In genomic region chr7:12136545-12136944, GRCh38 we compare ENCODE assay signal across 26 cellular contexts.
DNase-seq lines count a peak whose midpoint lies in the region; ATAC-seq, FAIRE-seq and TF ChIP-seq lines count a peak whose summit lies in the region.
"Had no signal": no experiment of that assay in that cellular context is flagged by ENCODE, and none has a peak within 500 bp of the region (broad histone marks: within the 10 kb centered on the region; RNA-seq: fewer than 3 reads in every experiment).

No MANE protein-coding gene starts in this region.

- ATAC-seq in HepG2 = no peak
- no peak for ATAC-seq in right lobe of liver
- ATAC-seq in Panc1 = no peak
- ATAC-seq in activated T-cell treated with anti-CD3 and anti-CD28 coated beads, Interleukin-2, amount 50 U/mL, for 4 hours = no peak
- no peak for ATAC-seq in HG03135 (IDR thresholded peaks at IDR 0.05; ENCODE audit: unreplicated experiment)

- H3K27ac ChIP-seq in HepG2 (ENCODE audit: extremely low read length, insufficient read depth, low read length) = no peak overlapping the region
- H3K27ac ChIP-seq in right lobe of liver = no peak overlapping the region
- peak overlapping the region; percentile 77 for H3K27ac ChIP-seq in Panc1 (ENCODE audit: low read length)
- H3K27ac ChIP-seq in endothelial cell of umbilical vein (ENCODE audit: insufficient read depth, low read depth, low read length) = no peak overlapping the region
- peak overlapping the region; percentile 64 for H3K27ac ChIP-seq in smooth muscle cell (ENCODE audit: low read depth)
- H3K27ac ChIP-seq: 22Rv1, BLaER1 had no signal

- H3K9ac ChIP-seq in HepG2 (ENCODE audit: insufficient read depth, low read depth, low read length) (no peak overlapping the region), endothelial cell of umbilical vein (replicated peaks; ENCODE audit: extremely low read depth, insufficient read depth, low read length) (no peak overlapping the region), smooth muscle cell (ENCODE audit: low read depth) (no peak overlapping the region)
- H3K9ac ChIP-seq: BLaER1 had no signal

- dilution Hi-C loops in endothelial cell of umbilical vein (cut with MboI; ENCODE audit: extremely low pct_ligation_motif_present, low sequenced_read_pairs) = no loop called here

- TF ChIP-seq CTCF in HepG2 (CRISPR knock-in tag; IDR thresholded peaks at IDR 0.05) (no peak), right lobe of liver (IDR thresholded peaks at IDR 0.05) (no peak), Panc1 (IDR thresholded peaks at IDR 0.05) (no peak), endothelial cell of umbilical vein (IDR thresholded peaks at IDR 0.05; ENCODE audit: extremely low read depth in 1 of 2, insufficient read depth in 1 of 2, low read depth in 1 of 2, low read length in 2 of 2) (no peak), smooth muscle cell (IDR thresholded peaks at IDR 0.05; ENCODE audit: borderline replicate concordance, insufficient read depth, poor library complexity, severe bottlenecking) (no peak)

- POLR2A ChIA-PET in HepG2 (lab: Yijun Ruan, JAX) (no interaction called here), Panc1 (lab: Charles Lee) (no interaction called here), endothelial cell of umbilical vein (lab: Charles Lee) (no interaction called here)

- H3K4me1 ChIP-seq in HepG2 (ENCODE audit: insufficient read depth, low read length) (no peaks in the 10 kb centered on the region), right lobe of liver (no peaks in the 10 kb centered on the region), Panc1 (ENCODE audit: control insufficient read depth, insufficient read depth, low read length) (peaks cover 10% of the 10 kb centered on the region), endothelial cell of umbilical vein (ENCODE audit: control insufficient read depth, extremely low read depth, insufficient read depth, low read length) (no peaks in the 10 kb centered on the region), smooth muscle cell (ENCODE audit: low read depth) (no peaks in the 10 kb centered on the region)
- H3K4me1 ChIP-seq: BLaER1 had no signal

- DNase-seq in HepG2 (ENCODE audit: low spot score) (no peak), right lobe of liver (no peak), Panc1 (ENCODE audit: low read depth, low spot score) (no peak), endothelial cell of umbilical vein (ENCODE audit: low read depth, low spot score) (no peak), smooth muscle cell (lab: John Stamatoyannopoulos, UW; ENCODE audit: unreplicated experiment) (no peak), activated T-cell treated with anti-CD3 and anti-CD28 coated beads for 4 hours (no peak)
- no peak for DNase-seq in activated T-cell treated with anti-CD3 and anti-CD28 coated beads, Interleukin-2, amount 50 U/mL, for 4 hours
- DNase-seq: ACHN; BE2C; C1 segment of cervical spinal cord; CD4-positive, alpha-beta memory T cell; CD4-positive, CD25-positive, alpha-beta regulatory T cell; CD8-positive, alpha-beta memory T cell; COR-L47; DMS 273 treated with DMSO at 0.1 percent for 48 hours; DMS153; DMS79; DND-41; EL; GDM1 had no signal

- peaks cover 4% of the 10 kb centered on the region for H3K9me3 Mint-ChIP-seq in activated T-cell treated with anti-CD3 and anti-CD28 coated beads, Interleukin-2, amount 50 U/mL, for 4 hours

- no peak overlapping the region for H2AFZ ChIP-seq in HepG2 (ENCODE audit: low read length)
- no peak overlapping the region for H2AFZ ChIP-seq in endothelial cell of umbilical vein (ENCODE audit: low read depth, low read length)
- no peak overlapping the region for H2AFZ ChIP-seq in smooth muscle cell (ENCODE audit: low read depth)

- H3K27me3 Mint-ChIP-seq in activated T-cell treated with anti-CD3 and anti-CD28 coated beads, Interleukin-2, amount 50 U/mL, for 4 hours (ENCODE audit: low read depth) = peaks cover 6% of the 10 kb centered on the region

- H3K27me3 ChIP-seq in HepG2 (ENCODE audit: control insufficient read depth in 1 of 2, insufficient read depth in 2 of 2, low read length in 2 of 2) (no peaks in the 10 kb centered on the region), right lobe of liver (no peaks in the 10 kb centered on the region), Panc1 (ENCODE audit: control insufficient read depth, insufficient read depth, low read length) (no peaks in the 10 kb centered on the region), endothelial cell of umbilical vein (ENCODE audit: control insufficient read depth in 2 of 2, insufficient read depth in 2 of 2, low read length in 2 of 2) (no peaks in the 10 kb centered on the region), smooth muscle cell (ENCODE audit: low read depth) (no peaks in the 10 kb centered on the region)
- H3K27me3 ChIP-seq: BE2C, BLaER1 had no signal

- H3F3A ChIP-seq in smooth muscle cell (ENCODE audit: low read depth) = no peaks in the 10 kb centered on the region

- no peaks in the 10 kb centered on the region for H3K36me3 Mint-ChIP-seq in activated T-cell treated with anti-CD3 and anti-CD28 coated beads, Interleukin-2, amount 50 U/mL, for 4 hours (ENCODE audit: insufficient read depth)
- H3K36me3 Mint-ChIP-seq: CD14-positive monocyte; CD4-positive, alpha-beta memory T cell; CD4-positive, CD25-positive, alpha-beta regulatory T cell had no signal

- BruUV-seq in HepG2 (replicated peaks; lab: Mats Ljungman, UMichigan) (no TSS peak), Panc1 (replicated peaks; lab: Mats Ljungman, UMichigan) (no TSS peak), endothelial cell of umbilical vein (replicated peaks; lab: Mats Ljungman, UMichigan) (no TSS peak)

- FAIRE-seq in HepG2 (lab: Jason Lieb, UNC) (no peak), endothelial cell of umbilical vein (lab: Jason Lieb, UNC) (no peak)
- FAIRE-seq: GM12891, GM19239 had no signal

- H4K20me1 ChIP-seq in HepG2 (ENCODE audit: insufficient read depth, low read length) (no peaks in the 10 kb centered on the region), endothelial cell of umbilical vein (replicated peaks; ENCODE audit: control insufficient read depth, extremely low read depth, insufficient read depth, low read length) (no peaks in the 10 kb centered on the region), smooth muscle cell (ENCODE audit: low read depth) (no peaks in the 10 kb centered on the region)
- H4K20me1 ChIP-seq: BLaER1 had no signal

- TF ChIP-seq POLR2A in HepG2 (IDR thresholded peaks at IDR 0.05; ENCODE audit: insufficient read depth in 1 of 2, low read depth in 2 of 2, low read length in 2 of 2) = no peak
- TF ChIP-seq POLR2A in right lobe of liver (IDR thresholded peaks at IDR 0.05) = no peak
- TF ChIP-seq POLR2A in endothelial cell of umbilical vein (IDR thresholded peaks at IDR 0.05; ENCODE audit: low read depth, low read length) = no peak

- intact Hi-C loops in HepG2 (cut with micrococcal nuclease; ENCODE audit: unreplicated experiment) = no loop called here
- intact Hi-C loops in right lobe of liver (cut with DNase I) = no loop called here
- intact Hi-C loops in Panc1 (cut with micrococcal nuclease; ENCODE audit: unreplicated experiment) = no loop called here
- intact Hi-C loops in endothelial cell of umbilical vein (cut with micrococcal nuclease) = no loop called here

- TF ChIP-seq EP300 in HepG2 (IDR thresholded peaks at IDR 0.05; ENCODE audit: low read depth in 2 of 2, low read length in 2 of 2) (no peak), HepG2 (CRISPR knock-in tag; IDR thresholded peaks at IDR 0.05; ENCODE audit: borderline replicate concordance) (no peak)

- TF ChIP-seq RAD21 in HepG2 (CRISPR knock-in tag; IDR thresholded peaks at IDR 0.05) = no peak

- H3K36me3 ChIP-seq in HepG2 (replicated peaks in 1 of 2; ENCODE audit: control insufficient read depth in 1 of 2, insufficient read depth in 2 of 2, low read length in 2 of 2) (no peaks in the 10 kb centered on the region), right lobe of liver (no peaks in the 10 kb centered on the region), Panc1 (ENCODE audit: control insufficient read depth, insufficient read depth, low read length) (no peaks in the 10 kb centered on the region), endothelial cell of umbilical vein (ENCODE audit: control insufficient read depth in 2 of 2, extremely low read depth in 1 of 2, insufficient read depth in 2 of 2, low read length in 2 of 2) (no peaks in the 10 kb centered on the region), smooth muscle cell (ENCODE audit: low read depth) (no peaks in the 10 kb centered on the region)
- H3K36me3 ChIP-seq: BE2C, BLaER1 had no signal

- H3K9me3 ChIP-seq in HepG2 (ENCODE audit: low read length) = peaks cover 4% of the 10 kb centered on the region; the same call in 1 of the 2 replicates
- H3K9me3 ChIP-seq in right lobe of liver = no peaks in the 10 kb centered on the region
- H3K9me3 ChIP-seq in Panc1 (ENCODE audit: control insufficient read depth, insufficient read depth, low read depth, low read length) = peaks cover 12% of the 10 kb centered on the region; the same call in 1 of the 2 replicates
- no peaks in the 10 kb centered on the region for H3K9me3 ChIP-seq in endothelial cell of umbilical vein (replicated peaks; ENCODE audit: control insufficient read depth, insufficient read depth, low read length)
- no peaks in the 10 kb centered on the region for H3K9me3 ChIP-seq in smooth muscle cell (replicated peaks; ENCODE audit: low read depth)
- H3K9me3 ChIP-seq: BE2C, BLaER1 had no signal

- H3K4me1 Mint-ChIP-seq in activated T-cell treated with anti-CD3 and anti-CD28 coated beads, Interleukin-2, amount 50 U/mL, for 4 hours (ENCODE audit: low read depth) = peaks cover 4% of the 10 kb centered on the region
- H3K4me1 Mint-ChIP-seq: CD14-positive monocyte had no signal

- CTCF ChIA-PET in HepG2 (lab: Yijun Ruan, JAX; ENCODE audit: low intra/inter-chr PET ratio, low total read pairs) = no interaction called here
- CTCF ChIA-PET in Panc1 (lab: Charles Lee) = no interaction called here
- CTCF ChIA-PET in endothelial cell of umbilical vein (lab: Charles Lee) = interaction anchor here (1.1 kb wide), 1 partner anchor 11 kb away, joined by 3 read pairs; no protein-coding TSS in a partner anchor

- H3K4me2 ChIP-seq in HepG2 (ENCODE audit: low read depth, low read length) (no peak overlapping the region), endothelial cell of umbilical vein (ENCODE audit: insufficient read depth, low read length) (no peak overlapping the region), smooth muscle cell (no peak overlapping the region)
- H3K4me2 ChIP-seq: BLaER1 had no signal

- in situ Hi-C loops in HepG2 (cut with HindIII; ENCODE audit: extremely low pct_ligation_motif_present, low pct_unique_long_range_greater_than_20kb) = no loop called here
- in situ Hi-C loops in Panc1 (cut with HindIII; ENCODE audit: low pct_unique_long_range_greater_than_20kb, low sequenced_read_pairs) = no loop called here

- H3K4me3 ChIP-seq in HepG2 (replicated peaks in 1 of 3; ENCODE audit: insufficient read depth in 1 of 3, low read depth in 2 of 3, low read length in 3 of 3) (no peak overlapping the region), right lobe of liver (no peak overlapping the region), Panc1 (ENCODE audit: low read depth in 2 of 2, low read length in 2 of 2) (no peak overlapping the region), endothelial cell of umbilical vein (replicated peaks in 1 of 3; ENCODE audit: insufficient read depth in 1 of 3, low read depth in 1 of 3, low read length in 3 of 3) (no peak overlapping the region), smooth muscle cell (no peak overlapping the region)
- H3K4me3 ChIP-seq: BLaER1 had no signal

- H3K79me2 ChIP-seq in HepG2 (ENCODE audit: insufficient read depth, low read length) = no peaks in the 10 kb centered on the region
- H3K79me2 ChIP-seq in endothelial cell of umbilical vein (ENCODE audit: control insufficient read depth, insufficient read depth, low read length) = no peaks in the 10 kb centered on the region
- no peaks in the 10 kb centered on the region for H3K79me2 ChIP-seq in smooth muscle cell (ENCODE audit: low read depth)

- H3K4me3 Mint-ChIP-seq in activated T-cell treated with anti-CD3 and anti-CD28 coated beads, Interleukin-2, amount 50 U/mL, for 4 hours = no peak overlapping the region
- H3K4me3 Mint-ChIP-seq: CD14-positive monocyte; CD4-positive, alpha-beta memory T cell; CD4-positive, CD25-positive, alpha-beta regulatory T cell; CD8-positive, alpha-beta memory T cell had no signal

- no peaks in the 10 kb centered on the region for H3K9me1 ChIP-seq in endothelial cell of umbilical vein (replicated peaks; ENCODE audit: control insufficient read depth, extremely low read depth, insufficient read depth, low read length)

Comparison
In these comparisons a context has a peak if more than half of its experiments do, and no peak if none do; other contexts are left out.
1. H3K27ac ChIP-seq: peak in Panc1 (single experiment) and smooth muscle cell (single experiment); none in HepG2 (single experiment), right lobe of liver (0 of 3) and endothelial cell of umbilical vein (single experiment).